In the genomic region with DNA sequence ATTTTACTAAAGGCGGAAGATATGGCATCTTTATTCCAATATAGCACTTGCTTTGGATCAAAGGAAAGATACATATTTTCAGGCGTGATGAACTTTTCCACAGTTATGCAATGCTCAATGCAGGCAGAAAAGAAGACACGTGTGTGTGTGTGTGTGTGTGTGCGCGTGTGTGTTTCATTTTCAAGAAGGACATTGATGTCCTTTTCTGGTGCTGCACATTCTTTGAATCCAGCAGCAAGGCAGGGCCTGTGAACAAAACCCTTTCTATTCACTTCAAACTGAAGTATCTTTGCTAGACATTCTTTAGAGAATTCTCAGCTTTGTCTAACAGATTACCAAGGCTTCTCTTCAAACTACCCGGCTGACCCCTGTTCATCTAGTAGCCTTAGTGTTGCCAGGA, we compare ENCODE assay signal across 16 cellular contexts.
DNase-seq lines count a peak whose midpoint lies in the region; ATAC-seq and TF ChIP-seq lines count a peak whose summit lies in the region.
"Had no signal": no experiment of that assay in that cellular context is flagged by ENCODE, and none has a peak within 500 bp of the region (broad histone marks: within the 10 kb centered on the region; RNA-seq: fewer than 3 reads in every experiment).

No MANE protein-coding gene starts in this region.

- no peak overlapping the region for H3K9ac ChIP-seq in endodermal cell (ENCODE audit: extremely low read depth, low read length, poor library complexity, severe bottlenecking)
- H3K9ac ChIP-seq in neural progenitor cell, result no peak overlapping the region
- H3K9ac ChIP-seq: BLaER1, GM23248 had no signal

- H3K4me1 ChIP-seq in endodermal cell (ENCODE audit: control insufficient read depth, insufficient read depth, low read length) (peaks cover 3% of the 10 kb centered on the region), neural progenitor cell (peaks cover 23% of the 10 kb centered on the region), thyroid gland (peaks cover 10% of the 10 kb centered on the region in 2 donors)
- H3K4me1 ChIP-seq: BLaER1 had no signal

- H3K9me3 Mint-ChIP-seq in endodermal cell (no peaks in the 10 kb centered on the region), neural progenitor cell (peaks cover 8% of the 10 kb centered on the region)
- H3K9me3 Mint-ChIP-seq: CD8-positive, alpha-beta memory T cell; H9 had no signal

- H4K20me1 ChIP-seq in neural progenitor cell (ENCODE audit: low read depth), result no peaks in the 10 kb centered on the region
- H4K20me1 ChIP-seq: BLaER1 had no signal

- H3K4me1 Mint-ChIP-seq in endodermal cell (peaks cover 20% of the 10 kb centered on the region), neural progenitor cell (peaks cover 63% of the 10 kb centered on the region)

- no peaks in the 10 kb centered on the region for H3K36me3 Mint-ChIP-seq in endodermal cell (ENCODE audit: low read depth)
- peaks cover 5% of the 10 kb centered on the region for H3K36me3 Mint-ChIP-seq in neural progenitor cell

- no peaks in the 10 kb centered on the region for H3K9me3 ChIP-seq in endodermal cell (ENCODE audit: control insufficient read depth, low read length)
- no peaks in the 10 kb centered on the region for H3K9me3 ChIP-seq in neural progenitor cell (ENCODE audit: low read depth)
- no peaks in the 10 kb centered on the region for H3K9me3 ChIP-seq in thyroid gland
- H3K9me3 ChIP-seq: BLaER1 had no signal

- H3K27ac Mint-ChIP-seq in endodermal cell (no peak overlapping the region), neural progenitor cell (peak overlapping the region; percentile 97)

- TF ChIP-seq POLR2A in thyroid gland (IDR thresholded peaks at IDR 0.05), result no peak

- H3K36me3 ChIP-seq in endodermal cell (ENCODE audit: control insufficient read depth, insufficient read depth, low read length) (no peaks in the 10 kb centered on the region), neural progenitor cell (no peaks in the 10 kb centered on the region), thyroid gland (no peaks in the 10 kb centered on the region)
- H3K36me3 ChIP-seq: BLaER1 had no signal

- H3K27me3 ChIP-seq in endodermal cell (ENCODE audit: control insufficient read depth, insufficient read depth, low read length, poor library complexity, severe bottlenecking) (peaks cover 34% of the 10 kb centered on the region), neural progenitor cell (no peaks in the 10 kb centered on the region), thyroid gland (no peaks in the 10 kb centered on the region)
- H3K27me3 ChIP-seq: BLaER1 had no signal

- in situ Hi-C loops in SK-MEL-5 (cut with HindIII; ENCODE audit: low pct_unique_long_range_greater_than_20kb, low sequenced_read_pairs), result no loop called here

- peaks cover 4% of the 10 kb centered on the region for H3F3A ChIP-seq in neural progenitor cell (ENCODE audit: low read depth)

- WGBS in endodermal cell (ENCODE audit: insufficient coverage in 1 of 2, insufficient read length in 1 of 2), 2 experiments, result 83 to 100% methylated on average over 1 to 6 of the region's 6 CpGs
- WGBS in thyroid gland, 2 donors, result 79 to 82% methylated on average over 6 of the region's 6 CpGs

- ATAC-seq in HG02763 (IDR thresholded peaks at IDR 0.05; ENCODE audit: unreplicated experiment), result no peak

- H3K4me3 Mint-ChIP-seq in endodermal cell, result no peak overlapping the region
- peak overlapping the region; percentile 10 for H3K4me3 Mint-ChIP-seq in neural progenitor cell
- H3K4me3 Mint-ChIP-seq: CD8-positive, alpha-beta memory T cell; H9 had no signal

- peaks cover 55% of the 10 kb centered on the region for H3K27me3 Mint-ChIP-seq in endodermal cell (ENCODE audit: insufficient read depth)
- peaks cover 12% of the 10 kb centered on the region for H3K27me3 Mint-ChIP-seq in neural progenitor cell (ENCODE audit: insufficient read depth, low read depth)
- H3K27me3 Mint-ChIP-seq: CD8-positive, alpha-beta memory T cell had no signal

- peak overlapping the region; percentile 55 for H3K4me2 ChIP-seq in neural progenitor cell
- H3K4me2 ChIP-seq: BLaER1 had no signal

- H3K79me2 ChIP-seq in neural progenitor cell (ENCODE audit: low read depth), result no peaks in the 10 kb centered on the region

- H3K27ac ChIP-seq in endodermal cell (ENCODE audit: low read depth, low read length) (peak overlapping the region; percentile 80), neural progenitor cell (peak overlapping the region; percentile 88), thyroid gland (no peak overlapping the region)
- H3K27ac ChIP-seq: BLaER1, GM23248 had no signal

- no peak for TF ChIP-seq CTCF in endodermal cell (conservative IDR thresholded peaks at IDR 0.05)
- TF ChIP-seq CTCF in neural progenitor cell (IDR thresholded peaks at IDR 0.05), result no peak
- TF ChIP-seq CTCF in thyroid gland (IDR thresholded peaks at IDR 0.05), result no peak

- intact Hi-C loops in thyroid gland (cut with DNase I), result no loop called here

- no peak overlapping the region for H2AFZ ChIP-seq in neural progenitor cell (replicated peaks)
- H2AFZ ChIP-seq: GM23248 had no signal

- DNase-seq in COLO829 (ENCODE audit: low spot score) (peak; percentile 66), SK-MEL-5 (ENCODE audit: low read depth, low spot score) (peak; percentile 46), endodermal cell (no peak), neural progenitor cell (ENCODE audit: low spot score) (peak; percentile 69), NCI-H1694 (lab: John Stamatoyannopoulos, UW) (no peak), thyroid gland (no peak)
- DNase-seq in effector CD8-positive, alpha-beta T cell (lab: John Stamatoyannopoulos, UW), result no peak
- DNase-seq: 8988T; AML-193; Calu3; CD8-positive, alpha-beta memory T cell; DMS 273 treated with DMSO at 0.1 percent for 48 hours; GM23248; H9 had no signal

- H3K4me3 ChIP-seq in endodermal cell (ENCODE audit: low read length), result no peak overlapping the region
- no peak overlapping the region for H3K4me3 ChIP-seq in neural progenitor cell
- H3K4me3 ChIP-seq in thyroid gland (replicated peaks in 1 of 3), result no peak overlapping the region
- H3K4me3 ChIP-seq: BLaER1, GM23248 had no signal

Comparison
In these comparisons a context has a peak if more than half of its experiments do, and no peak if none do; other contexts are left out.
1. DNase-seq: peak in COLO829 (single experiment), SK-MEL-5 (single experiment) and neural progenitor cell (single experiment); none in endodermal cell (single experiment), NCI-H1694 (single experiment), thyroid gland (0 of 2) and effector CD8-positive, alpha-beta T cell (single experiment).
2. H3K27ac ChIP-seq: peak in endodermal cell (single experiment) and neural progenitor cell (single experiment); none in thyroid gland (0 of 3).